Comparison of ENCODE assay signal across 3 cellular contexts in the genomic region with DNA sequence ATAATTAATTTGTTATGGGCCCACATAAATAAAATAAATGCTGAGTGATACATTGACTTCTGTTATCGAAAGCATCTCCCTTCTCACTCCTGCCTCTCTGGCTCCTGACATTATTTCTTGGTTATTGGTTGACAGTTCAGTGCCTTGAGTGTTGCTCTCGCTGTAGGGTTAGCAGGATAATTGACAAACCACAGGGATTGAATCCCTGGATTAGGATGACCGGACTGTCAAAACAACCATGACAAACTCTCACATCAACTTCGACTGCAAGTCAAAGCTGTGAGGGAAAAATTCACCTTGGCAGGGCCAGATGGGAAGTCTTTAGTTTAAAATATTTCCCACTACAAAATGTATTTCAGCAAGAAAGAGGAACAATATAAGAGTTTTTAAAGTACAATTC.
"Had no signal": no experiment of that assay in that cellular context is flagged by ENCODE, and none has a peak within 500 bp of the region (broad histone marks: within the 10 kb centered on the region; RNA-seq: fewer than 3 reads in every experiment).

No MANE protein-coding gene starts in this region.

- H3K4me3 ChIP-seq: GM12878 had no signal

- DNase-seq: GDM1, GF-D8 had no signal
